In the genomic region with DNA sequence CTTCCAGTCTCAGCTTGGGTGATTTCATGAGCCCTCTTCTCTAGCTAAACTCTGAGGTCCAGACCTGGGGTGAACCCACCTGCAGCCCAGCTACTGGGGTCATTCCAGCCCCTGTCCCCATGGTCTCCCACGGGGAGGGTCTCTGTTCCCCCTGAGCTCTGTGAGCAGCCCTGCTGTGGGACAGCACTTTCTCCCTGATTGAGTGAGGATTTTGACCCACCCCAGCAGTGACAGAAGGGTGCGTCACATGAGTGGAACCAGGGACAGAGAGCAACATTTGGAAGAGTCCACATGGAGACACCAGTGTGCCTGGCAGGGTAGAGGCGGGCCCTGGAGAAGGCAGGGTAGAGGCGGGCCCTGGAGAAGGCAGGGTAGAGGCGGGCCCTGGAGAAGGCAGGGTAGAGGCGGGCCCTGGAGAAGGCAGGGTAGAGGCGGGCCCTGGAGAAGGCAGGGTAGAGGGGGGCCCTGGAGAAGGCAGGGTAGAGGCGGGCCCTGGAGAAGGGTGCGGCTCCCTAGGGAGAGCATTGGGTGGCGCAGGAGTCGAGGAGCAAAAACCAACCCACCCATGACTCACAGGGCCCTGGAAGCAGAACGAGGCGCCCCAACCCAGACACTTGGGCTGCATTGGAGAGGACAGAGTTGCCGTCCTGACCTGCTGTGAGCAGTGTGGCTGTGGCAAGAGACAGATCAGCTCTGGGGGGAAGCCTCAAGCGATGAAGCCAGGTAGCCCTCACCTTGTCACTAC, we compare ENCODE assay signal across 14 cellular contexts.
A peak's percentile ranks its signal among the peaks of the same experiment; 100 is the strongest.
DNase-seq lines count a peak whose midpoint lies in the region; ATAC-seq and TF ChIP-seq lines count a peak whose summit lies in the region.
"Had no signal": no experiment of that assay in that cellular context is flagged by ENCODE, and none has a peak within 500 bp of the region (broad histone marks: within the 10 kb centered on the region; RNA-seq: fewer than 3 reads in every experiment).

No MANE protein-coding gene starts in this region.

- no peaks in the 10 kb centered on the region for H3K9me3 Mint-ChIP-seq in Caco-2 (ENCODE audit: unreplicated experiment)

- H3K9me3 ChIP-seq in Caco-2, result no peaks in the 10 kb centered on the region
- no peaks in the 10 kb centered on the region for H3K9me3 ChIP-seq in MM.1S (replicated peaks; ENCODE audit: insufficient read depth, low read length)
- no peaks in the 10 kb centered on the region for H3K9me3 ChIP-seq in colonic mucosa
- no peaks in the 10 kb centered on the region for H3K9me3 ChIP-seq in mucosa of rectum (ENCODE audit: control insufficient read depth in 2 of 2, low read length in 2 of 2)

- no peak for ATAC-seq in HG03457 (IDR thresholded peaks at IDR 0.05; ENCODE audit: unreplicated experiment)
- ATAC-seq: naive thymus-derived CD4-positive, alpha-beta T cell had no signal

- H3K4me3 Mint-ChIP-seq in Caco-2 (ENCODE audit: unreplicated experiment), result no peak overlapping the region
- H3K4me3 Mint-ChIP-seq: naive thymus-derived CD4-positive, alpha-beta T cell had no signal

- DNase-seq in Caco-2 (peak; percentile 26 to 46), MM.1S (no peak), colonic mucosa (peak; percentile 68), DMS 273 treated with DMSO at 0.1 percent for 48 hours (lab: John Stamatoyannopoulos, UW) (no peak), cardiac septum (ENCODE audit: low spot score) (no peak), ACHN (no peak)
- DNase-seq: activated CD4-positive, alpha-beta T cell treated with anti-CD3 and anti-CD28 coated beads, Interleukin-2, amount 50 U/mL, for 48 hours; COR-L47; kidney glomerular epithelial cell; naive thymus-derived CD4-positive, alpha-beta T cell; NCI-H1105 treated with DMSO at 0.1 percent for 48 hours; NCI-H345 had no signal

- no peaks in the 10 kb centered on the region for H3K79me2 ChIP-seq in MM.1S (ENCODE audit: low read length)

- H3K4me1 Mint-ChIP-seq in Caco-2 (ENCODE audit: low read depth, unreplicated experiment), result no peaks in the 10 kb centered on the region

- H3F3A ChIP-seq in MM.1S (ENCODE audit: insufficient read depth, low read length), result no peaks in the 10 kb centered on the region

- intact Hi-C loops in Caco-2 (cut with micrococcal nuclease; ENCODE audit: unreplicated experiment), result no loop called here
- intact Hi-C loops in colonic mucosa (cut with DNase I), result no loop called here
- intact Hi-C loops in cardiac septum (cut with DNase I), result no loop called here

- H3K36me3 Mint-ChIP-seq in Caco-2 (ENCODE audit: insufficient read depth, unreplicated experiment), result no peaks in the 10 kb centered on the region
- H3K36me3 Mint-ChIP-seq: naive thymus-derived CD4-positive, alpha-beta T cell had no signal

- H3K4me1 ChIP-seq in Caco-2 (no peaks in the 10 kb centered on the region), MM.1S (ENCODE audit: low read length) (peaks cover 29% of the 10 kb centered on the region), colonic mucosa (no peaks in the 10 kb centered on the region), mucosa of rectum (ENCODE audit: control insufficient read depth in 2 of 2, insufficient read depth in 2 of 2, low read length in 2 of 2) (peaks cover 4 to 16% of the 10 kb centered on the region in 2 donors)

- CTCF ChIA-PET in Caco-2 (lab: Charles Lee), result no interaction called here

- H3K9me2 ChIP-seq in MM.1S (replicated peaks; ENCODE audit: insufficient read depth, low read length), result no peaks in the 10 kb centered on the region

- no peaks in the 10 kb centered on the region for H3K27me3 Mint-ChIP-seq in Caco-2 (ENCODE audit: insufficient read depth, unreplicated experiment)

- H3K4me2 ChIP-seq in MM.1S (ENCODE audit: low read depth, low read length), result peak overlapping the region; percentile 47; the same call in 1 of the 2 replicates

- H3K27ac ChIP-seq in MM.1S (ENCODE audit: low read length), result peak overlapping the region; percentile 85; the same call in 1 of the 2 replicates
- no peak overlapping the region for H3K27ac ChIP-seq in colonic mucosa
- peak overlapping the region; percentile 32 to 71 for H3K27ac ChIP-seq in mucosa of rectum (ENCODE audit: low read depth in 2 of 2, low read length in 2 of 2)

- H3K27me3 ChIP-seq in Caco-2 (replicated peaks; ENCODE audit: control insufficient read depth, insufficient read depth, low read length), result no peaks in the 10 kb centered on the region
- no peaks in the 10 kb centered on the region for H3K27me3 ChIP-seq in MM.1S (replicated peaks; ENCODE audit: insufficient read depth, low read length)
- no peaks in the 10 kb centered on the region for H3K27me3 ChIP-seq in colonic mucosa
- H3K27me3 ChIP-seq in mucosa of rectum (ENCODE audit: control insufficient read depth in 2 of 2, insufficient read depth in 2 of 2, low read length in 2 of 2), result peaks cover 3 to 7% of the 10 kb centered on the region in 2 donors

- POLR2A ChIA-PET in Caco-2 (lab: Charles Lee), result no interaction called here

- BruUV-seq in Caco-2 (replicated peaks; lab: Mats Ljungman, UMichigan), result no TSS peak

- in situ Hi-C loops in ACHN (cut with HindIII; ENCODE audit: low pct_ligation_motif_present, low pct_unique_long_range_greater_than_20kb, low sequenced_read_pairs), result no loop called here

- H3K27ac Mint-ChIP-seq in Caco-2 (ENCODE audit: unreplicated experiment), result no peak overlapping the region
- H3K27ac Mint-ChIP-seq: naive thymus-derived CD4-positive, alpha-beta T cell had no signal

- no peak overlapping the region for H2AFZ ChIP-seq in MM.1S (ENCODE audit: low read length)

- H3K36me3 ChIP-seq in Caco-2 (ENCODE audit: control insufficient read depth, insufficient read depth, low read length), result no peaks in the 10 kb centered on the region
- no peaks in the 10 kb centered on the region for H3K36me3 ChIP-seq in MM.1S (replicated peaks; ENCODE audit: insufficient read depth, low read length)
- H3K36me3 ChIP-seq in colonic mucosa, result no peaks in the 10 kb centered on the region
- H3K36me3 ChIP-seq in mucosa of rectum (ENCODE audit: control insufficient read depth in 2 of 2, insufficient read depth in 2 of 2, low read length in 2 of 2), result no peaks in the 10 kb centered on the region

- H3K4me3 ChIP-seq in Caco-2 (ENCODE audit: low read depth, low read length) (no peak overlapping the region), MM.1S (ENCODE audit: low read length) (no peak overlapping the region), colonic mucosa (no peak overlapping the region), mucosa of rectum (ENCODE audit: low read length in 2 of 2) (no peak overlapping the region)

- no peaks in the 10 kb centered on the region for H4K20me1 ChIP-seq in MM.1S (ENCODE audit: insufficient read depth, low read length)

- H3K9ac ChIP-seq in MM.1S (ENCODE audit: low read length) (peak overlapping the region; percentile 33; the same call in 1 of the 2 replicates), colonic mucosa (ENCODE audit: low read depth in 2 of 2, low read length in 2 of 2) (no peak overlapping the region), mucosa of rectum (ENCODE audit: low read depth in 1 of 2, low read length in 2 of 2) (peak overlapping the region in 1 of 2 donors; percentile 13)

- TF ChIP-seq CTCF in Caco-2 (IDR thresholded peaks at IDR 0.05; ENCODE audit: insufficient read depth in 1 of 2, low read depth in 1 of 2, low read length in 1 of 2, severe bottlenecking in 1 of 2, unreplicated experiment in 1 of 2) (no peak), MM.1S (IDR thresholded peaks at IDR 0.05; ENCODE audit: low read length) (no peak), colonic mucosa (IDR thresholded peaks at IDR 0.05) (no peak)

Comparison
In these comparisons a context has a peak if more than half of its experiments do, and no peak if none do; other contexts are left out.
1. DNase-seq: peak in Caco-2 (2 of 2) and colonic mucosa (single experiment); none in MM.1S (single experiment), DMS 273 treated with DMSO at 0.1 percent for 48 hours (single experiment), cardiac septum (single experiment) and ACHN (single experiment).